ENCODE assay signal across 9 cellular contexts in the genomic region with DNA sequence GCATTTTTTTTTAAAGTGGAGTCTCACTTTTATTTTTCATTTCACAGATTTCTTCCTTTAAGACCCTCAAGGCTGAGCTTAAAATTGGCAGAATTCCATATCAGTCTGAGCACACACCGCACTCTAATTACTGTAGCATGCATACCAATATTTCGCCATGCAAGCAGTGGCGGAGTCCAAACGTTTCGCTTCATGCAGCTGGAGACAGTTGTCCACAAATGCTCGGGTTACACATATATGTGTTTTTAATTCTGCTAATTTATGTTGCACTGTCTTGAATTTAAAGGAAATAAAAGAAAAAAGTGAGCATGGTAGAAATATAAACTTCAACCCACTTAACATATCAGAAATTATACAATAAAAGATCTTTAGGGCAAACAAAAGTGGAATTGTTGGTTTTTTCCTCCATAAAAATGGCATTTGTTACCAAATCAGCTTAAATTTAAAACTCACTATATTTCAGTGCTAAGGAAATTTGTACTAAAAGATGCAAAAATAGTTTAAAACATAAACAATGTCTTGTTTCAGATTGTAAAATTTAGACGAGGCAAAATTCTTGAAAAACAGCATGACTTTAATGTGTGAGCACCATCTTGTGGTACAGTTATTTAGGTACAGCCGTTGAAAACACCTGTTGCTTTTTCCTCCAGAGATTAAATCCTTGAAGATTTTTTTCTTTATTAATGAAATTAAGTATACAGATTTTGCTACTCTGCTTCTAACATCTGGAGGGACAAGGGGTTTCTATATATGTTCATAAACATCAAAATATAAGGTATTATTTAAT.
DNase-seq lines count a peak whose midpoint lies in the region; ATAC-seq and TF ChIP-seq lines count a peak whose summit lies in the region.
"Had no signal": no experiment of that assay in that cellular context is flagged by ENCODE, and none has a peak within 500 bp of the region (broad histone marks: within the 10 kb centered on the region; RNA-seq: fewer than 3 reads in every experiment).

No MANE protein-coding gene starts in this region.

- peaks cover 15% of the 10 kb centered on the region for H3K27me3 Mint-ChIP-seq in nephron (ENCODE audit: low read depth)

- peak overlapping the region; percentile 41 for H2AFZ ChIP-seq in KMS-11 (ENCODE audit: low read depth)

- no peak overlapping the region for H3K9ac ChIP-seq in KMS-11

- no peaks in the 10 kb centered on the region for H3K79me2 ChIP-seq in KMS-11 (ENCODE audit: insufficient read depth, low read depth)

- no peak for ATAC-seq in GM21381 (IDR thresholded peaks at IDR 0.05; ENCODE audit: unreplicated experiment)

- DNase-seq in NCI-H2196 (lab: John Stamatoyannopoulos, UW; ENCODE audit: unreplicated experiment) (peak; percentile 65), NCI-H2196 treated with DMSO at 0.1 percent for 48 hours (lab: John Stamatoyannopoulos, UW; ENCODE audit: unreplicated experiment) (no peak), RKO (ENCODE audit: low spot score) (peak; percentile 74), epithelial cell of esophagus (ENCODE audit: low read depth) (peak; percentile 62)
- no peak for DNase-seq in effector memory CD4-positive, alpha-beta T cell

- H4K20me1 ChIP-seq in KMS-11 (ENCODE audit: insufficient read depth) = no peaks in the 10 kb centered on the region

- peak overlapping the region; percentile 37 for H3K4me2 ChIP-seq in KMS-11

- peak overlapping the region; percentile 34 for H3K4me3 ChIP-seq in KMS-11 (IDR thresholded peaks at IDR 0.05; ENCODE audit: insufficient read depth, low read depth, low read length)
- H3K4me3 ChIP-seq in epithelial cell of esophagus (ENCODE audit: low read length) = peak overlapping the region; percentile 29
- H3K4me3 ChIP-seq in effector memory CD4-positive, alpha-beta T cell (ENCODE audit: insufficient read depth, low read depth, low read length, poor library complexity, severe bottlenecking) = no peak overlapping the region

- no peaks in the 10 kb centered on the region for H3K36me3 ChIP-seq in KMS-11 (ENCODE audit: insufficient read depth)
- no peaks in the 10 kb centered on the region for H3K36me3 ChIP-seq in effector memory CD4-positive, alpha-beta T cell (ENCODE audit: control insufficient read depth, insufficient read depth, low read length)

- H3K36me3 Mint-ChIP-seq in nephron (ENCODE audit: low read depth) = no peaks in the 10 kb centered on the region
- H3K36me3 Mint-ChIP-seq: CD8-positive, alpha-beta memory T cell had no signal

- H3K27ac ChIP-seq in KMS-11 = no peak overlapping the region
- H3K27ac ChIP-seq in effector memory CD4-positive, alpha-beta T cell (ENCODE audit: insufficient read depth, low read length, poor library complexity, severe bottlenecking) = no peak overlapping the region

- H3K27me3 ChIP-seq in KMS-11 (ENCODE audit: insufficient read depth, low read depth) = no peaks in the 10 kb centered on the region
- H3K27me3 ChIP-seq in effector memory CD4-positive, alpha-beta T cell (replicated peaks; ENCODE audit: control insufficient read depth, insufficient read depth, low read length, poor library complexity, severe bottlenecking) = no peaks in the 10 kb centered on the region

- peak overlapping the region; percentile 67 to 77 (median 71) for H3K4me3 Mint-ChIP-seq in nephron
- H3K4me3 Mint-ChIP-seq: CD8-positive, alpha-beta memory T cell had no signal

- H3K27ac Mint-ChIP-seq in nephron = peak overlapping the region; percentile 24 to 72 (median 62)

- TF ChIP-seq CTCF in KMS-11 (conservative IDR thresholded peaks at IDR 0.05; ENCODE audit: low read depth, low read length) (peak; percentile 84), epithelial cell of esophagus (IDR thresholded peaks at IDR 0.05; ENCODE audit: insufficient read depth, low read depth, low read length, missing control alignments) (peak; percentile 57), nephron (IDR thresholded peaks at IDR 0.05; ENCODE audit: unreplicated experiment in 3 of 3) (peak; percentile 71 to 85 (median 79))

- peaks cover 11% of the 10 kb centered on the region for H3K4me1 Mint-ChIP-seq in nephron
- H3K4me1 Mint-ChIP-seq: CD8-positive, alpha-beta memory T cell had no signal

- H3K4me1 ChIP-seq in KMS-11 (ENCODE audit: low read depth, poor library complexity, severe bottlenecking) = peaks cover 19% of the 10 kb centered on the region
- no peaks in the 10 kb centered on the region for H3K4me1 ChIP-seq in effector memory CD4-positive, alpha-beta T cell (ENCODE audit: control insufficient read depth, insufficient read depth, low read length, poor library complexity, severe bottlenecking)

- no peaks in the 10 kb centered on the region for H3K9me3 Mint-ChIP-seq in nephron
- H3K9me3 Mint-ChIP-seq: CD8-positive, alpha-beta memory T cell had no signal

- H3K9me3 ChIP-seq in effector memory CD4-positive, alpha-beta T cell (ENCODE audit: control insufficient read depth, low read length) = no peaks in the 10 kb centered on the region

Comparison
In these comparisons a context has a peak if more than half of its experiments do, and no peak if none do; other contexts are left out.
1. DNase-seq: peak in NCI-H2196 (single experiment), RKO (single experiment) and epithelial cell of esophagus (single experiment); none in NCI-H2196 treated with DMSO at 0.1 percent for 48 hours (single experiment) and effector memory CD4-positive, alpha-beta T cell (0 of 3).
2. Peak in every context shown above with its lines, with median percentiles within 50 percentile points of each other: CTCF ChIP-seq.